In genomic region chr10:101297901-101298451, GRCh38 we compare ENCODE assay signal across 1 cellular context.
TF ChIP-seq lines count a peak whose summit lies in the region.

No MANE protein-coding gene starts in this region.

TF ChIP-seq in H1, 55 proteins besides CTCF, POLR2A, EP300 and RAD21:
- peak; percentile 33; the same call in 1 of the 2 replicates for TF ChIP-seq YY1 (IDR thresholded peaks at IDR 0.05; ENCODE audit: low read depth, low read length)
- 0 out of 4 replicates have a peak, but pooled peaks of 1 of the 2 experiments have one; percentile 37 for TF ChIP-seq SIN3A (conservative IDR thresholded peaks at IDR 0.05 in 1 of 2, IDR thresholded peaks at IDR 0.05 in 1 of 2; ENCODE audit: low read depth in 1 of 2, low read length in 2 of 2)
- TF ChIP-seq EGR1 (IDR thresholded peaks at IDR 0.05; ENCODE audit: borderline replicate concordance, low read depth, low read length), result no peak
- TF ChIP-seq SRF (IDR thresholded peaks at IDR 0.05; ENCODE audit: low read depth, low read length), result no peak
- TF ChIP-seq CTBP2 (IDR thresholded peaks at IDR 0.05; ENCODE audit: borderline replicate concordance, insufficient read depth, insufficient read length, low read length), result no peak
- TF ChIP-seq E2F6 (IDR thresholded peaks at IDR 0.05), result peak; percentile 61; the same call in 1 of the 2 replicates
- TF ChIP-seq MAX (IDR thresholded peaks at IDR 0.05), result peak; percentile 41; the same call in 1 of the 2 replicates
- TF ChIP-seq GABPA (IDR thresholded peaks at IDR 0.05; ENCODE audit: borderline replicate concordance, insufficient read depth, low read length), result peak; percentile 19; the same call in 1 of the 2 replicates
- TF ChIP-seq KDM1A (IDR thresholded peaks at IDR 0.05; ENCODE audit: borderline replicate concordance, low read length), result peak; percentile 31; the same call in 1 of the 2 replicates
- no peak for TF ChIP-seq RFX5 (IDR thresholded peaks at IDR 0.05; ENCODE audit: borderline replicate concordance, low read depth, low read length)
- no peak for TF ChIP-seq CBX5 (IDR thresholded peaks at IDR 0.05; ENCODE audit: low read depth, low read length)
- TF ChIP-seq TCF12 (IDR thresholded peaks at IDR 0.05; ENCODE audit: low read depth, low read length), result no peak
- no peak for TF ChIP-seq HDAC2 (IDR thresholded peaks at IDR 0.05; ENCODE audit: borderline replicate concordance in 1 of 2, low read depth in 2 of 2, low read length in 2 of 2)
- TF ChIP-seq ASH2L (IDR thresholded peaks at IDR 0.05; ENCODE audit: low read length), result no peak
- no peak for TF ChIP-seq KDM5A (IDR thresholded peaks at IDR 0.05; ENCODE audit: low read length)
- TF ChIP-seq SP1 (IDR thresholded peaks at IDR 0.05; ENCODE audit: low read depth, low read length), result no peak
